1 cellular context compared by ENCODE assay signal in genomic region chr12:113358381-113359132, GRCh38.
TF ChIP-seq lines count a peak whose summit lies in the region.

Gene PLBD2, plus strand, starts transcription at chr12:113358587. Its CDS starts 14 bp downstream, at chr12:113358601.

TF ChIP-seq in WTC11, 78 proteins besides CTCF, POLR2A, EP300 and RAD21 (continued from another document and continues in another):
- TF ChIP-seq CDX4 (CRISPR knock-in tag; IDR thresholded peaks at IDR 0.05; ENCODE audit: borderline replicate concordance) (no peak), ATF3 (CRISPR knock-in tag; conservative IDR thresholded peaks at IDR 0.05) (no peak), ETV6 (CRISPR knock-in tag; IDR thresholded peaks at IDR 0.05) (peak; percentile 74; the same call in 1 of the 2 replicates), ESRRA (CRISPR knock-in tag; IDR thresholded peaks at IDR 0.05; ENCODE audit: borderline replicate concordance) (peak; percentile 75), FOXP1 (CRISPR knock-in tag; IDR thresholded peaks at IDR 0.05; ENCODE audit: borderline replicate concordance) (no peak), E2F1 (CRISPR knock-in tag; IDR thresholded peaks at IDR 0.05) (no peak), TEAD1 (CRISPR knock-in tag; IDR thresholded peaks at IDR 0.05) (peak; percentile 63; the same call in 1 of the 2 replicates), ARID4B (CRISPR knock-in tag; IDR thresholded peaks at IDR 0.05; ENCODE audit: borderline replicate concordance) (peak; percentile 73), ZNF396 (CRISPR knock-in tag; IDR thresholded peaks at IDR 0.05; ENCODE audit: borderline replicate concordance) (no peak), ZNF512 (CRISPR knock-in tag; IDR thresholded peaks at IDR 0.05; ENCODE audit: borderline replicate concordance) (no peak), TP53 (CRISPR knock-in tag; IDR thresholded peaks at IDR 0.05) (no peak), SP1 (CRISPR knock-in tag; conservative IDR thresholded peaks at IDR 0.05) (peak; percentile 97), NR2C2 (CRISPR knock-in tag; IDR thresholded peaks at IDR 0.05) (no peak), MYBL2 (CRISPR knock-in tag; IDR thresholded peaks at IDR 0.05) (no peak), FOXK1 (CRISPR knock-in tag; IDR thresholded peaks at IDR 0.05) (peak; percentile 66; the same call in 1 of the 2 replicates), SMAD4 (CRISPR knock-in tag; IDR thresholded peaks at IDR 0.05) (no peak), PRDM15 (CRISPR knock-in tag; IDR thresholded peaks at IDR 0.05) (no peak), OVOL2 (CRISPR knock-in tag; IDR thresholded peaks at IDR 0.05; ENCODE audit: borderline replicate concordance) (no peak), ZNF416 (CRISPR knock-in tag; IDR thresholded peaks at IDR 0.05) (no peak), ZNF121 (CRISPR knock-in tag; IDR thresholded peaks at IDR 0.05) (no peak), IRF1 (CRISPR knock-in tag; IDR thresholded peaks at IDR 0.05) (no peak), NR1H2 (CRISPR knock-in tag; IDR thresholded peaks at IDR 0.05) (no peak), USF2 (CRISPR knock-in tag; IDR thresholded peaks at IDR 0.05) (peak; percentile 98), ZSCAN18 (CRISPR knock-in tag; IDR thresholded peaks at IDR 0.05) (no peak), E2F4 (CRISPR knock-in tag; IDR thresholded peaks at IDR 0.05; ENCODE audit: borderline replicate concordance, low read depth) (no peak), ZNF425 (CRISPR knock-in tag; conservative IDR thresholded peaks at IDR 0.05) (no peak), PRRX2 (CRISPR knock-in tag; IDR thresholded peaks at IDR 0.05) (no peak), ATF1 (CRISPR knock-in tag; IDR thresholded peaks at IDR 0.05) (no peak), ZBTB21 (CRISPR knock-in tag; IDR thresholded peaks at IDR 0.05; ENCODE audit: borderline replicate concordance) (no peak), JUN (CRISPR knock-in tag; IDR thresholded peaks at IDR 0.05) (peak; percentile 82), GABPB1 (CRISPR knock-in tag; IDR thresholded peaks at IDR 0.05) (no peak), KAT7 (CRISPR knock-in tag; IDR thresholded peaks at IDR 0.05; ENCODE audit: borderline replicate concordance) (peak; percentile 97), MAX (CRISPR knock-in tag; IDR thresholded peaks at IDR 0.05) (peak; percentile 59; the same call in 1 of the 2 replicates), FOXJ3 (CRISPR knock-in tag; IDR thresholded peaks at IDR 0.05; ENCODE audit: borderline replicate concordance) (no peak), ZNF263 (CRISPR knock-in tag; IDR thresholded peaks at IDR 0.05; ENCODE audit: low read depth) (peak; percentile 52; the same call in 1 of the 2 replicates), ZNF138 (CRISPR knock-in tag; conservative IDR thresholded peaks at IDR 0.05) (no peak), ELF4 (CRISPR knock-in tag; IDR thresholded peaks at IDR 0.05; ENCODE audit: low read depth) (no peak), CBFB (CRISPR knock-in tag; IDR thresholded peaks at IDR 0.05; ENCODE audit: low read depth) (no peak), ZNF219 (CRISPR knock-in tag; IDR thresholded peaks at IDR 0.05; ENCODE audit: borderline replicate concordance) (peak; percentile 71; the same call in 1 of the 2 replicates)
